In genomic region chr4:38693531-38693930, GRCh38 we compare ENCODE assay signal across 18 cellular contexts.
"Had no signal": no experiment of that assay in that cellular context is flagged by ENCODE, and none has a peak within 500 bp of the region (broad histone marks: within the 10 kb centered on the region; RNA-seq: fewer than 3 reads in every experiment).

No MANE protein-coding gene starts in this region.

- H3K4me3 Mint-ChIP-seq: activated CD4-positive, alpha-beta T cell treated with anti-CD3 and anti-CD28 coated beads, Interleukin-2, amount 10 ng/mL, durations not matched to agents 7 days and 5 days; naive thymus-derived CD8-positive, alpha-beta T cell; stimulated activated naive B cell treated with anti-CD40 and anti-IgM and Interleukin-4, amounts not matched to agents 10 μg/mL and 1 μg/mL and 100 μg/mL, for 72 hours; WTC11 had no signal

- H3K9me3 Mint-ChIP-seq: activated CD4-positive, alpha-beta T cell treated with anti-CD3 and anti-CD28 coated beads, Interleukin-2, amount 10 ng/mL, durations not matched to agents 7 days and 5 days; activated naive CD4-positive, alpha-beta T cell treated with anti-CD3 and anti-CD28 coated beads, Interleukin-2, amount 50 U/mL, for 72 hours; naive thymus-derived CD8-positive, alpha-beta T cell; stimulated activated naive B cell treated with anti-CD40 and anti-IgM and Interleukin-4, amounts not matched to agents 10 μg/mL and 1 μg/mL and 100 μg/mL, for 72 hours had no signal

- H3K27me3 ChIP-seq: body of pancreas, foreskin keratinocyte, hepatocyte, neutrophil, pancreas, sigmoid colon, tibial nerve had no signal

- H3K27me3 Mint-ChIP-seq: activated CD4-positive, alpha-beta T cell treated with anti-CD3 and anti-CD28 coated beads, Interleukin-2, amount 10 ng/mL, durations not matched to agents 7 days and 5 days; naive thymus-derived CD8-positive, alpha-beta T cell; stimulated activated naive B cell treated with anti-CD40 and anti-IgM and Interleukin-4, amounts not matched to agents 10 μg/mL and 1 μg/mL and 100 μg/mL, for 72 hours had no signal

- H2AFZ ChIP-seq: hepatocyte had no signal

- H3K4me2 ChIP-seq: hepatocyte had no signal

- H3K4me3 ChIP-seq: body of pancreas, hepatocyte, pancreas, sigmoid colon, SK-N-MC, tibial nerve had no signal

- H3K9me3 ChIP-seq: body of pancreas, pancreas, sigmoid colon, tibial nerve had no signal

- H3K27ac ChIP-seq: body of pancreas, foreskin keratinocyte, hepatocyte, neutrophil, pancreas, sigmoid colon, SK-N-MC, tibial nerve had no signal

- DNase-seq: activated CD4-positive, alpha-beta T cell treated with anti-CD3 and anti-CD28 coated beads, Interleukin-2, amount 10 ng/mL, durations not matched to agents 7 days and 5 days; activated CD8-positive, alpha-beta memory T cell treated with anti-CD3 and anti-CD28 coated beads for 24 hours; activated CD8-positive, alpha-beta memory T cell treated with anti-CD3 and anti-CD28 coated beads, Interleukin-2, amount 50 U/mL, for 48 hours; body of pancreas; foreskin keratinocyte; mesendoderm; naive thymus-derived CD8-positive, alpha-beta T cell; pancreas; sigmoid colon; stimulated activated CD4-positive, alpha-beta T cell treated with anti-CD3 and anti-CD28 coated beads, Interleukin-4, amount 100 ng/mL, for 24 hours; stimulated activated naive B cell treated with anti-CD40 and anti-IgM and Interleukin-4, amounts not matched to agents 10 μg/mL and 1 μg/mL and 100 μg/mL, for 72 hours; substantia nigra had no signal

- ATAC-seq: body of pancreas; foreskin keratinocyte; naive thymus-derived CD8-positive, alpha-beta T cell; pancreas; stimulated activated naive B cell treated with anti-CD40 and anti-IgM and Interleukin-4, amounts not matched to agents 10 μg/mL and 1 μg/mL and 100 μg/mL, for 72 hours; WTC11 had no signal

- H3K4me1 ChIP-seq: foreskin keratinocyte had no signal

- H3K27ac Mint-ChIP-seq: activated CD4-positive, alpha-beta T cell treated with anti-CD3 and anti-CD28 coated beads, Interleukin-2, amount 10 ng/mL, durations not matched to agents 7 days and 5 days; activated naive CD4-positive, alpha-beta T cell treated with anti-CD3 and anti-CD28 coated beads, Interleukin-2, amount 50 U/mL, for 72 hours; stimulated activated naive B cell treated with anti-CD40 and anti-IgM and Interleukin-4, amounts not matched to agents 10 μg/mL and 1 μg/mL and 100 μg/mL, for 72 hours; WTC11 had no signal
